ENCODE assay signal across 23 cellular contexts in genomic region chr5:132665681-132666080, GRCh38. TPM values are rescaled to one million over a fixed set of nuclear protein-coding genes. Genes with fewer than 3 reads are reported as not detected.
DNase-seq lines count a peak whose midpoint lies in the region; ATAC-seq, FAIRE-seq and TF ChIP-seq lines count a peak whose summit lies in the region.
"Had no signal": no experiment of that assay in that cellular context is flagged by ENCODE, and none has a peak within 500 bp of the region (broad histone marks: within the 10 kb centered on the region; RNA-seq: fewer than 3 reads in every experiment).

No MANE protein-coding gene starts in this region.

- H3K27ac ChIP-seq in astrocyte (ENCODE audit: low read depth, low read length) (no peak overlapping the region), neural progenitor cell (no peak overlapping the region)
- H3K27ac ChIP-seq: 22Rv1 had no signal

- H3K36me3 Mint-ChIP-seq in T-helper 1 cell treated with Interleukin-12 subunit alpha and Interleukin-12 subunit beta and Interleukin-4 antibody, amounts not matched to agents 30 μg/mL and 1 μg/mL, for 36 hours (ENCODE audit: low read depth) = peaks cover 1% of the 10 kb centered on the region
- H3K36me3 Mint-ChIP-seq in astrocyte (ENCODE audit: low read depth, unreplicated experiment) (no peaks in the 10 kb centered on the region), neural progenitor cell (no peaks in the 10 kb centered on the region)
- no peaks in the 10 kb centered on the region for H3K36me3 Mint-ChIP-seq in activated T-cell treated with anti-CD3 and anti-CD28 coated beads, Interleukin-2, amount 50 U/mL, for 24 hours (ENCODE audit: low read depth)
- H3K36me3 Mint-ChIP-seq: CD14-positive monocyte; CD8-positive, alpha-beta T cell had no signal

- H3K4me3 ChIP-seq in H7 (ENCODE audit: insufficient read depth, low read depth, low read length) (no peak overlapping the region), astrocyte (ENCODE audit: insufficient read depth, low read depth, low read length) (no peak overlapping the region), neural progenitor cell (no peak overlapping the region)

- H3K4me1 Mint-ChIP-seq in T-helper 1 cell treated with Interleukin-12 subunit alpha and Interleukin-12 subunit beta and Interleukin-4 antibody, amounts not matched to agents 30 μg/mL and 1 μg/mL, for 36 hours (ENCODE audit: low read depth) = peaks cover 45% of the 10 kb centered on the region
- H3K4me1 Mint-ChIP-seq in astrocyte (ENCODE audit: low read depth, unreplicated experiment) (peaks cover 31% of the 10 kb centered on the region), neural progenitor cell (peaks cover 27% of the 10 kb centered on the region)
- H3K4me1 Mint-ChIP-seq in activated T-cell treated with anti-CD3 and anti-CD28 coated beads, Interleukin-2, amount 50 U/mL, for 24 hours (ENCODE audit: low read depth) = peaks cover 37% of the 10 kb centered on the region
- H3K4me1 Mint-ChIP-seq: CD14-positive monocyte had no signal

- no peaks in the 10 kb centered on the region for H3K9me3 Mint-ChIP-seq in T-helper 1 cell treated with Interleukin-12 subunit alpha and Interleukin-12 subunit beta and Interleukin-4 antibody, amounts not matched to agents 30 μg/mL and 1 μg/mL, for 36 hours
- H3K9me3 Mint-ChIP-seq in astrocyte (ENCODE audit: unreplicated experiment) (peaks cover 5% of the 10 kb centered on the region), neural progenitor cell (no peaks in the 10 kb centered on the region)
- H3K9me3 Mint-ChIP-seq in activated T-cell treated with anti-CD3 and anti-CD28 coated beads, Interleukin-2, amount 50 U/mL, for 24 hours = no peaks in the 10 kb centered on the region
- H3K9me3 Mint-ChIP-seq: CD8-positive, alpha-beta T cell; HFFc6 had no signal

- no peak overlapping the region for H3K4me3 Mint-ChIP-seq in T-helper 1 cell treated with Interleukin-12 subunit alpha and Interleukin-12 subunit beta and Interleukin-4 antibody, amounts not matched to agents 30 μg/mL and 1 μg/mL, for 36 hours
- H3K4me3 Mint-ChIP-seq in astrocyte (ENCODE audit: unreplicated experiment) (peak overlapping the region; percentile 60), neural progenitor cell (no peak overlapping the region)
- H3K4me3 Mint-ChIP-seq in activated T-cell treated with anti-CD3 and anti-CD28 coated beads, Interleukin-2, amount 50 U/mL, for 24 hours = no peak overlapping the region
- H3K4me3 Mint-ChIP-seq: CD14-positive monocyte; CD8-positive, alpha-beta T cell; HFFc6 had no signal

- no peaks in the 10 kb centered on the region for H3K9me3 ChIP-seq in astrocyte (ENCODE audit: insufficient read depth, low read depth, low read length)
- H3K9me3 ChIP-seq in neural progenitor cell (ENCODE audit: low read depth) = no peaks in the 10 kb centered on the region

- H3K4me2 ChIP-seq in astrocyte (ENCODE audit: low read length) (no peak overlapping the region), neural progenitor cell (no peak overlapping the region)

- H3K27me3 Mint-ChIP-seq in T-helper 1 cell treated with Interleukin-12 subunit alpha and Interleukin-12 subunit beta and Interleukin-4 antibody, amounts not matched to agents 30 μg/mL and 1 μg/mL, for 36 hours (ENCODE audit: low read depth) = no peaks in the 10 kb centered on the region
- peaks cover 9% of the 10 kb centered on the region for H3K27me3 Mint-ChIP-seq in astrocyte (ENCODE audit: low read depth, unreplicated experiment)
- H3K27me3 Mint-ChIP-seq in neural progenitor cell (ENCODE audit: insufficient read depth, low read depth) = peaks cover 3% of the 10 kb centered on the region
- peaks cover 3% of the 10 kb centered on the region for H3K27me3 Mint-ChIP-seq in activated T-cell treated with anti-CD3 and anti-CD28 coated beads, Interleukin-2, amount 50 U/mL, for 24 hours

- no peaks in the 10 kb centered on the region for H3K27me3 ChIP-seq in H7 (ENCODE audit: control insufficient read depth, insufficient read depth, low read length)
- H3K27me3 ChIP-seq in astrocyte (ENCODE audit: insufficient read depth, low read length) = no peaks in the 10 kb centered on the region
- no peaks in the 10 kb centered on the region for H3K27me3 ChIP-seq in neural progenitor cell

- ATAC-seq in HG03280 (IDR thresholded peaks at IDR 0.05; ENCODE audit: unreplicated experiment) = no peak
- no peak for ATAC-seq in GM19035 (IDR thresholded peaks at IDR 0.05; ENCODE audit: unreplicated experiment)
- ATAC-seq: CD8-positive, alpha-beta T cell had no signal

- H3K9ac ChIP-seq in astrocyte (ENCODE audit: low read length) = no peak overlapping the region
- H3K9ac ChIP-seq in neural progenitor cell = no peak overlapping the region

- H3K36me3 ChIP-seq in H7 (replicated peaks; ENCODE audit: control insufficient read depth, insufficient read depth, low read length) (no peaks in the 10 kb centered on the region), astrocyte (ENCODE audit: insufficient read depth, low read length) (no peaks in the 10 kb centered on the region), neural progenitor cell (no peaks in the 10 kb centered on the region)

- TF ChIP-seq CTCF in astrocyte (IDR thresholded peaks at IDR 0.05; ENCODE audit: insufficient read depth, low read depth, low read length) = no peak
- TF ChIP-seq CTCF in neural progenitor cell (IDR thresholded peaks at IDR 0.05) = no peak

- no peaks in the 10 kb centered on the region for H3F3A ChIP-seq in neural progenitor cell (ENCODE audit: low read depth)

- H3K27ac Mint-ChIP-seq in T-helper 1 cell treated with Interleukin-12 subunit alpha and Interleukin-12 subunit beta and Interleukin-4 antibody, amounts not matched to agents 30 μg/mL and 1 μg/mL, for 36 hours = peak overlapping the region; percentile 15
- H3K27ac Mint-ChIP-seq in astrocyte (ENCODE audit: unreplicated experiment) = no peak overlapping the region
- H3K27ac Mint-ChIP-seq in neural progenitor cell = peak overlapping the region; percentile 11
- no peak overlapping the region for H3K27ac Mint-ChIP-seq in activated T-cell treated with anti-CD3 and anti-CD28 coated beads, Interleukin-2, amount 50 U/mL, for 24 hours
- H3K27ac Mint-ChIP-seq: CD8-positive, alpha-beta T cell; HFFc6 had no signal

- DNase-seq in T-helper 1 cell (no peak), H7 (peak; percentile 47), astrocyte (ENCODE audit: low read depth) (no peak), neural progenitor cell (ENCODE audit: low spot score) (no peak)
- DNase-seq in activated T-cell treated with anti-CD3 and anti-CD28 coated beads, Interleukin-2, amount 50 U/mL, for 24 hours = no peak
- DNase-seq: CD8-positive, alpha-beta T cell; COR-L47; DMS153; DMS79 treated with DMSO at 0.1 percent for 48 hours; EL; HCEC 1CT; HFFc6 had no signal

- H3K79me2 ChIP-seq in astrocyte (ENCODE audit: insufficient read depth, low read length) (no peaks in the 10 kb centered on the region), neural progenitor cell (ENCODE audit: low read depth) (no peaks in the 10 kb centered on the region)

- no peak for FAIRE-seq in astrocyte (lab: Jason Lieb, UNC)
- FAIRE-seq: D721Med, G401.6, GM12892, GM19239, H1 had no signal

- H3K4me1 ChIP-seq in astrocyte (ENCODE audit: insufficient read depth, low read length) (no peaks in the 10 kb centered on the region), neural progenitor cell (no peaks in the 10 kb centered on the region)

- no peaks in the 10 kb centered on the region for H4K20me1 ChIP-seq in astrocyte (ENCODE audit: insufficient read depth, low read length)
- no peaks in the 10 kb centered on the region for H4K20me1 ChIP-seq in neural progenitor cell (ENCODE audit: low read depth)

- H2AFZ ChIP-seq in astrocyte (ENCODE audit: low read depth, low read length) (no peak overlapping the region), neural progenitor cell (replicated peaks) (no peak overlapping the region)

RNA-seq across cellular contexts. Expression of gene IL13, which starts 7.7 kb away (rescaled TPM):
- total RNA-seq in H7 (2014; rRNA removed; shearing (Covaris generic)) = not detected in 2 replicates
- total RNA-seq in astrocyte (not detected in 2 replicates), neural progenitor cell (ENCODE audit: low replicate concordance) (not detected in 2 replicates)
- total RNA-seq: A673; CD8-positive, alpha-beta T cell; H1; HFFc6 had no signal

RNA-seq across cellular contexts. Expression of gene IL4, which starts 8.1 kb away (rescaled TPM):
- not detected in 2 replicates for total RNA-seq in H7 (2014; rRNA removed; shearing (Covaris generic))
- total RNA-seq in astrocyte (not detected in 2 replicates), neural progenitor cell (ENCODE audit: low replicate concordance) (not detected in 2 replicates)
- total RNA-seq: A673; CD8-positive, alpha-beta T cell; H1; HFFc6 had no signal

Comparison
In these comparisons a context has a peak if more than half of its experiments do, and no peak if none do; other contexts are left out.
1. H3K27ac Mint-ChIP-seq: peak in T-helper 1 cell treated with Interleukin-12 subunit alpha and Interleukin-12 subunit beta and Interleukin-4 antibody, amounts not matched to agents 30 μg/mL and 1 μg/mL, for 36 hours (single experiment) and neural progenitor cell (single experiment); none in astrocyte (single experiment) and activated T-cell treated with anti-CD3 and anti-CD28 coated beads, Interleukin-2, amount 50 U/mL, for 24 hours (single experiment).